ENCODE assay signal across 27 cellular contexts in genomic region chr9:103281126-103281525, GRCh38.
"Had no signal": no experiment of that assay in that cellular context is flagged by ENCODE, and none has a peak within 500 bp of the region (broad histone marks: within the 10 kb centered on the region; RNA-seq: fewer than 3 reads in every experiment).

No MANE protein-coding gene starts in this region.

- H3K4me3 ChIP-seq: pancreas, prostate gland, right atrium auricular region, right lobe of liver, sigmoid colon, thoracic aorta, thyroid gland, tibial nerve, upper lobe of left lung, vagina had no signal

- H3K4me1 ChIP-seq: pancreas, prostate gland, right atrium auricular region, right lobe of liver, sigmoid colon, thyroid gland, tibial nerve, upper lobe of left lung, vagina had no signal

- ATAC-seq: naive thymus-derived CD8-positive, alpha-beta T cell; natural killer cell treated with Interleukin-12 subunit alpha and Interleukin-12 subunit beta and Interleukin-15 and Interleukin-18, amount 100 ng/mL, for 72 hours; pancreas; right lobe of liver; stimulated activated memory B cell treated with anti-CD40 and anti-IgM and Interleukin-4, amounts not matched to agents 10 μg/mL and 1 μg/mL and 100 μg/mL, for 72 hours; stimulated activated naive CD8-positive, alpha-beta T cell treated with anti-CD3 and anti-CD28 coated beads, Interleukin-15, amount 100 ng/mL, for 72 hours; stimulated activated naive CD8-positive, alpha-beta T cell treated with anti-CD3 and anti-CD28 coated beads, Interleukin-15, Interleukin-2, amounts not matched to agents 100 U/mL and 50 U/mL, for 24 hours had no signal

- H3K9me3 ChIP-seq: neutrophil, pancreas, prostate gland, right atrium auricular region, right lobe of liver, sigmoid colon, thoracic aorta, thyroid gland, tibial nerve, upper lobe of left lung, vagina had no signal

- H3K27ac ChIP-seq: neutrophil, pancreas, prostate gland, right atrium auricular region, right lobe of liver, sigmoid colon, thoracic aorta, thyroid gland, tibial nerve, upper lobe of left lung, vagina had no signal

- H3K36me3 ChIP-seq: neutrophil, pancreas, prostate gland, right atrium auricular region, right lobe of liver, sigmoid colon, thoracic aorta, thyroid gland, tibial nerve, upper lobe of left lung, vagina had no signal

- DNase-seq: naive thymus-derived CD8-positive, alpha-beta T cell; nephron progenitor cell; nucleus accumbens; pancreas; retina; right lobe of liver; sigmoid colon; small intestine; stimulated activated CD4-positive, alpha-beta T cell treated with anti-CD3 and anti-CD28 coated beads, Interleukin-12 subunit alpha, Interleukin-12 subunit beta, amount 100 ng/mL, for 4 hours; stimulated activated CD4-positive, alpha-beta T cell treated with anti-CD3 and anti-CD28 coated beads, Interleukin-1b, Interleukin-23, amount 100 ng/mL, for 48 hours; stimulated activated CD4-positive, alpha-beta T cell treated with anti-CD3 and anti-CD28 coated beads, Interleukin-4, amount 100 ng/mL, for 1 hour; stimulated activated CD4-positive, alpha-beta T cell treated with anti-CD3 and anti-CD28 coated beads, Interleukin-4, amount 100 ng/mL, for 4 hours; stimulated activated CD8-positive, alpha-beta memory T cell treated with anti-CD3 and anti-CD28 coated beads, Interleukin-4, amount 100 ng/mL, for 48 hours; stimulated activated naive CD4-positive, alpha-beta T cell; stimulated activated naive CD8-positive, alpha-beta T cell treated with anti-CD3 and anti-CD28 coated beads, Interleukin-15, amount 100 ng/mL, for 72 hours; stimulated activated naive CD8-positive, alpha-beta T cell treated with anti-CD3 and anti-CD28 coated beads, Interleukin-15, Interleukin-2, amounts not matched to agents 100 U/mL and 50 U/mL, for 24 hours; thyroid gland; trophoblast cell; upper lobe of left lung had no signal

- H3K27me3 ChIP-seq: neutrophil, pancreas, right atrium auricular region, right lobe of liver, sigmoid colon, thyroid gland, tibial nerve, upper lobe of left lung, vagina had no signal
